In the genomic region with DNA sequence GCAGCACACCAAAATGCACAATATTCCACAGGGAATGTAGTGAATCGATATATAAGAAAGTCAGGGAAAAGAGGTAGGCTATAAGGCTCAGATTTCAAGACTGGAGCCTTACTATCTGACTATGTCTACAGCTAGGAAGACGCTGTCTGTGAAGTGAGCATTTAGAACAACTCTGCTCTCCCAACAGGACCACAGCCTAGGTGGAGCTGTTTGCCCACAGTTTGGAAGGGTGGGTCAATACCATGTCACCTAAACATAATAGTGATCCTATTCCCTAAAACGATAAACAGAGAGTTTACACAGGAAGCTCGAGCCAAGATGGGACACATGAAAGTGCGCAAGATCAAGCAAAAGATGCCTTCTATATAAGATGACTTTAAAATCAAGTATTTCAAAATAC, we compare ENCODE assay signal across 10 cellular contexts.
"Had no signal": no experiment of that assay in that cellular context is flagged by ENCODE, and none has a peak within 500 bp of the region (broad histone marks: within the 10 kb centered on the region; RNA-seq: fewer than 3 reads in every experiment).

No MANE protein-coding gene starts in this region.

- H3K36me3 ChIP-seq: brain microvascular endothelial cell, ovary had no signal

- H3K27me3 ChIP-seq: brain microvascular endothelial cell, ovary had no signal

- H3K27ac ChIP-seq: brain microvascular endothelial cell, ovary had no signal

- H3K9me3 ChIP-seq: ovary had no signal

- H3K4me3 ChIP-seq: ovary had no signal

- DNase-seq: activated CD4-positive, alpha-beta memory T cell treated with anti-CD3 and anti-CD28 coated beads for 36 hours; activated CD4-positive, alpha-beta T cell treated with anti-CD3 and anti-CD28 coated beads for 1 hour; activated effector memory CD4-positive, alpha-beta T cell treated with anti-CD3 and anti-CD28 coated beads, Interleukin-2, amount 50 U/mL, for 16 hours; activated T-cell treated with anti-CD3 and anti-CD28 coated beads, Interleukin-2, amount 50 U/mL, for 4 hours; brain microvascular endothelial cell; cerebellar nuclear complex; hippocampal formation; ovary; stimulated activated CD4-positive, alpha-beta T cell treated with anti-CD3 and anti-CD28 coated beads, Interleukin-12 subunit alpha, Interleukin-12 subunit beta, amount 100 ng/mL, for 4 hours; stimulated activated naive CD8-positive, alpha-beta T cell treated with anti-CD3 and anti-CD28 coated beads, Interleukin-15, Interleukin-2, amounts not matched to agents 100 U/mL and 50 U/mL, for 24 hours had no signal
